Comparison of ENCODE assay signal across 8 cellular contexts in the genomic region with DNA sequence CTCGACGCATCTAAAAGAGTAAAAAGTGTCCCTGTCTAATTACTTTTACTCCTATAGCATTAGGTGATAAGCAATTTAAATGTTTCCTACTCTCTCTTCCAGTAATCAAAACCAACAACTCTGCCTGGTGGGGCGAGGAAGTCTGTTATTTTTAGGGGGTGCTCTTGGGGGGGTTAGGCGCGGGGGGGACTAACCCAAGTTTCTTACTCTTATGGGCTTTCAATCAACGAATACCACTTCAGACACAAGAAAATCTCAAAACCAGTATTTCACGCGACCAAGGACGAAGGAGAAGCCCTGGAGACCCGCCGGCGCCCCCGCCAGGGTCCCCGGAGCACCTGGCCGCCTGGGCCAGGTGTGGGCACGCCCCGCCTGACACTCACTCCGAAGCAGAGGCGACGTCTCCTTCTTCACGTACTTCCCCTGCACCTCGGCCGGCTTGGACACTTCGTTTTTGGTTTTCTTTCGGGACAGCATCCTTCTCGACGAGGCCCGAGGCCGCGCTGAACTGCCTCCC. TPM values are rescaled to one million over a fixed set of nuclear protein-coding genes. Genes with fewer than 3 reads are reported as not detected.
DNase-seq lines count a peak whose midpoint lies in the region; ATAC-seq and TF ChIP-seq lines count a peak whose summit lies in the region.

No MANE protein-coding gene starts in this region.

- H3K27ac Mint-ChIP-seq in immature natural killer cell, result peak overlapping the region in 5 of 6 donors; percentile 25 to 87 (median 73)

- no peak for DNase-seq in activated CD4-positive, CD25-positive, alpha-beta regulatory T cell treated with anti-CD3 and anti-CD28 coated beads, Interleukin-2, amount 50 U/mL, for 72 hours
- DNase-seq in HCT116 (ENCODE audit: low read depth, low spot score) (no peak), NCI-H1930 (lab: John Stamatoyannopoulos, UW) (peak; percentile 31 to 34), immature natural killer cell (no peak), stomach (peak; percentile 48), hippocampal formation (lab: John Stamatoyannopoulos, UW) (no peak)

- H3K27me3 ChIP-seq in HCT116 (ENCODE audit: insufficient read depth, low read length), result no peaks in the 10 kb centered on the region
- no peaks in the 10 kb centered on the region for H3K27me3 ChIP-seq in stomach

- peak overlapping the region; percentile 76 for H3K4me2 ChIP-seq in HCT116 (ENCODE audit: low read length)

- H3K4me3 ChIP-seq in HCT116 (replicated peaks in 1 of 2; ENCODE audit: low read depth in 1 of 2, low read length in 2 of 2), result peak overlapping the region; percentile 69 to 83
- peak overlapping the region; percentile 62 to 87 (median 80) for H3K4me3 ChIP-seq in stomach

- H3K4me3 Mint-ChIP-seq in immature natural killer cell, result peak overlapping the region in 1 of 5 donors; percentile 92

- no TSS peak for BruUV-seq in HCT116 (replicated peaks; lab: Mats Ljungman, UMichigan)

- H3K9me2 ChIP-seq in HCT116 (ENCODE audit: insufficient read depth), result no peaks in the 10 kb centered on the region

- TF ChIP-seq CTCF in HCT116 (IDR thresholded peaks at IDR 0.05 in 2 of 3, conservative IDR thresholded peaks at IDR 0.05 in 1 of 3; ENCODE audit: borderline replicate concordance in 1 of 3, insufficient read depth in 1 of 3, low read depth in 2 of 3, low read length in 2 of 3), result no peak
- no peak for TF ChIP-seq CTCF in stomach (IDR thresholded peaks at IDR 0.05)

- peaks cover 19 to 36% of the 10 kb centered on the region in 2 experiments for H3K4me1 ChIP-seq in HCT116 (ENCODE audit: control insufficient read depth in 1 of 2, insufficient read depth in 2 of 2, low read length in 2 of 2)
- H3K4me1 ChIP-seq in stomach, result peaks cover 7 to 44% (median 26%) of the 10 kb centered on the region in 4 donors

- H3K9me3 ChIP-seq in HCT116 (ENCODE audit: control insufficient read depth in 1 of 2, insufficient read depth in 1 of 2, low read depth in 1 of 2, low read length in 2 of 2) (no peaks in the 10 kb centered on the region), stomach (no peaks in the 10 kb centered on the region)

- no peaks in the 10 kb centered on the region for H3K9me3 Mint-ChIP-seq in immature natural killer cell

- peaks cover 14 to 18% of the 10 kb centered on the region in 2 donors for H3K4me1 Mint-ChIP-seq in immature natural killer cell

- H3K36me3 ChIP-seq in HCT116 (ENCODE audit: control insufficient read depth in 1 of 2, insufficient read depth in 2 of 2, low read length in 2 of 2), result peaks cover 4 to 10% of the 10 kb centered on the region in 2 experiments; a peak in 2 of 4 replicates
- peaks cover 0 to 11% (median 7%) of the 10 kb centered on the region in 4 donors for H3K36me3 ChIP-seq in stomach

- H3K27me3 Mint-ChIP-seq in immature natural killer cell (ENCODE audit: low read depth in 3 of 3), result peaks cover 2 to 8% (median 4%) of the 10 kb centered on the region in 3 donors

- H3K27ac ChIP-seq in HCT116 (ENCODE audit: low read depth, low read length) (peak overlapping the region; percentile 97), adipose tissue (ENCODE audit: low read depth, low read length) (peak overlapping the region; percentile 88), stomach (peak overlapping the region; percentile 96 to 99 (median 98))

- POLR2A ChIA-PET in HCT116 (lab: Charles Lee), result interaction anchor here (1.0 to 1.6 kb wide), 6 partner anchors 8 to 47 kb away, joined by 3 to 19 read pairs (median 4); no protein-coding TSS in a partner anchor

- peak overlapping the region; percentile 80 for H3K9ac ChIP-seq in HCT116 (ENCODE audit: low read length)

- no peak for TF ChIP-seq EP300 in stomach (IDR thresholded peaks at IDR 0.05)

- peaks cover 51% of the 10 kb centered on the region for H3K79me2 ChIP-seq in HCT116 (ENCODE audit: insufficient read depth, low read length)

- CTCF ChIA-PET in HCT116 (lab: Charles Lee), result no interaction called here

- peaks cover 0 to 10% (median 9%) of the 10 kb centered on the region in 3 donors for H3K36me3 Mint-ChIP-seq in immature natural killer cell

- no peak for TF ChIP-seq RAD21 in HCT116 (IDR thresholded peaks at IDR 0.05; ENCODE audit: low read depth)

- no peak overlapping the region for H2AFZ ChIP-seq in HCT116 (ENCODE audit: low read depth, low read length, poor library complexity, severe bottlenecking)

- WGBS in adipose tissue, 3 donors, result 0% methylated on average over 30 of the region's 30 CpGs
- WGBS in stomach, 5 donors, result 0 to 1% (median 0%) methylated on average over 14 to 30 of the region's 30 CpGs

- RAD21 ChIA-PET in HCT116 (lab: Charles Lee; ENCODE audit: low non-redundant PET in 1 of 2, low total read pairs in 2 of 2, uncharacterized antibody in 2 of 2, unreplicated experiment in 2 of 2), result no interaction called here

- peaks cover 5% of the 10 kb centered on the region; the same call in 1 of the 2 replicates for H4K20me1 ChIP-seq in HCT116 (ENCODE audit: insufficient read depth)

- intact Hi-C loops in HCT116 (cut with micrococcal nuclease) (no loop called here), stomach (cut with DNase I; ENCODE audit: low total_unique reads) (no loop called here)

- TF ChIP-seq POLR2A in HCT116 (IDR thresholded peaks at IDR 0.05; ENCODE audit: borderline replicate concordance, extremely low read depth, insufficient read depth, insufficient read length) (no peak), stomach (IDR thresholded peaks at IDR 0.05) (no peak)

- ATAC-seq in activated CD4-positive, CD25-positive, alpha-beta regulatory T cell treated with anti-CD3 and anti-CD28 coated beads, Interleukin-2, amount 50 U/mL, for 24 hours, result peak; percentile 39 to 47
- peak; percentile 72 for ATAC-seq in HCT116

TF ChIP-seq in HCT116, 20 proteins besides CTCF, POLR2A, EP300 and RAD21:
- TF ChIP-seq ZBTB33 (IDR thresholded peaks at IDR 0.05; ENCODE audit: extremely low read depth, insufficient replicate concordance, low read length) (no peak), YY1 (IDR thresholded peaks at IDR 0.05; ENCODE audit: extremely low read depth, insufficient replicate concordance, low read depth, low read length) (no peak), SRF (IDR thresholded peaks at IDR 0.05; ENCODE audit: low read depth) (no peak), ZNF274 (IDR thresholded peaks at IDR 0.05; ENCODE audit: low read depth, low read length) (no peak), SP1 (IDR thresholded peaks at IDR 0.05; ENCODE audit: low read depth) (no peak), EZH2 (IDR thresholded peaks at IDR 0.05) (no peak), TCF7L2 (IDR thresholded peaks at IDR 0.05; ENCODE audit: borderline replicate concordance, extremely low read depth, insufficient read depth, insufficient read length) (no peak), POLR2AphosphoS5 (IDR thresholded peaks at IDR 0.05; ENCODE audit: low read depth, low read length) (no peak), JUND (IDR thresholded peaks at IDR 0.05) (no peak), EZH2phosphoT487 (IDR thresholded peaks at IDR 0.05; ENCODE audit: borderline replicate concordance) (no peak), SIN3A (IDR thresholded peaks at IDR 0.05; ENCODE audit: low read depth) (no peak), FOSL1 (IDR thresholded peaks at IDR 0.05; ENCODE audit: low read depth) (no peak), ZFX (IDR thresholded peaks at IDR 0.05) (no peak), CEBPB (IDR thresholded peaks at IDR 0.05; ENCODE audit: low read depth) (no peak), MAX (IDR thresholded peaks at IDR 0.05) (no peak), ELF1 (IDR thresholded peaks at IDR 0.05; ENCODE audit: borderline replicate concordance, low read depth) (no peak), EGR1 (IDR thresholded peaks at IDR 0.05; ENCODE audit: low read depth) (no peak)
- TF ChIP-seq, protein P1, sequence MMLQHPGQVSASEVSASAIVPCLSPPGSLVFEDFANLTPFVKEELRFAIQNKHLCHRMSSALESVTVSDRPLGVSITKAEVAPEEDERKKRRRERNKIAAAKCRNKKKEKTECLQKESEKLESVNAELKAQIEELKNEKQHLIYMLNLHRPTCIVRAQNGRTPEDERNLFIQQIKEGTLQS (IDR thresholded peaks at IDR 0.05), result no peak

RNA-seq across cellular contexts. Expression of gene SAV1, which starts 0.6 kb away (rescaled TPM):
- total RNA-seq in HCT116 (2021; ENCODE audit: unreplicated experiment) (38.0 TPM), stomach (10 to 100 TPM; 11.2 to 58.0 (median 26.2) TPM)
- 19.7 and 20.2 TPM in 2 replicates for polyA plus RNA-seq in HCT116 (2012)
- polyA plus RNA-seq in adipose tissue (10 to 100 TPM; 21.5 to 39.7 (median 36.7) TPM), immature natural killer cell (1 to 10 TPM; 2.9 to 6.9 (median 5.3) TPM), stomach (10 to 100 TPM; 19.0 to 37.0 (median 25.7) TPM)

Comparison
In these comparisons a context has a peak if more than half of its experiments do, and no peak if none do; other contexts are left out.
1. DNase-seq: peak in NCI-H1930 (2 of 2) and stomach (single experiment); none in activated CD4-positive, CD25-positive, alpha-beta regulatory T cell treated with anti-CD3 and anti-CD28 coated beads, Interleukin-2, amount 50 U/mL, for 72 hours (single experiment), HCT116 (single experiment), immature natural killer cell (0 of 3) and hippocampal formation (0 of 2).
2. Peak in every context shown above with its lines, with median percentiles within 50 percentile points of each other: H3K27ac ChIP-seq.